In the genomic region with DNA sequence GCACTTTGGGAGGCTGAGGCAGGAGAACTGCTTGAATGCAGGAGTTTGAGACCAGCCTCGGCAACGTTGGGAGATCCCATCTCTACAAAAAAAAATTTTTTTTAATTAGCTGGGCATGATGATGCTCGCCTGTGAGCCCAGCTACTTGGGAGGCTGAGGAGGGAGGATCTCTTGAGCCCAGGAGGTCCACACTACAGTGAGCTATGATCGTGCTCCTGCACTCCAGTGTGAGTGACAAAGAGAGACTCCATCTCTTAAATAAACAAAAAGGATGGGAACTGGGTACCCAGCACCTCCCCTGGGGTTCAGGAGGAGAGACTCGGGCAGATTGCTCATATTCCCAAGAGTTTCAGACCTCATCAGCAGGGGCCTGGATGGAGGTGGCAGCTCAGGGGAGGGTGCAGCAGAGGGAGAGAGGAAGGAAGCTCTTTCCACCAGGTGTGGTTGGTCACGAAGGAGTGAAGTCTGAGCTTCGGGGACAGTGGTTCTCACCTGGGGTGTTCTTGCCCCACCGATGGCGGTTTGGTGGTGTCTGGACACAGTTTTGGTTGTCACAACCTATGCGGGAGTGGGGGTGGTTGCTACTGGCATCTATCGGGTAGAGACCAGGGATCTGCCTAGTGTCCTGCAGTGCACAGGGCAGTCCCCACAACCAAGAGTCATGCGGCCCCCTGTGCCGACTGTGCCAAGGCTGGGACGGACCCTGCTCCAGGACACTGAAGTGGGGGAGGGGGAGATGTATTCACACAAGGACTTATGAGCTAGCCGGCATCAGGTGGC, we compare ENCODE assay signal across 18 cellular contexts.
DNase-seq lines count a peak whose midpoint lies in the region; ATAC-seq, FAIRE-seq and TF ChIP-seq lines count a peak whose summit lies in the region.
"Had no signal": no experiment of that assay in that cellular context is flagged by ENCODE, and none has a peak within 500 bp of the region (broad histone marks: within the 10 kb centered on the region; RNA-seq: fewer than 3 reads in every experiment).

No MANE protein-coding gene starts in this region.

- peaks cover 7% of the 10 kb centered on the region for H3K23me2 ChIP-seq in H1 (ENCODE audit: low read depth, low read length)

- CTCF ChIA-PET in H1 (lab: Charles Lee; ENCODE audit: partially characterized antibody): interaction anchor here (0.5 to 4.6 kb wide), 13 partner anchors 10 to 280 kb away, joined by 3 to 49 read pairs (median 5); no protein-coding TSS in a partner anchor
- CTCF ChIA-PET in mammary epithelial cell (lab: Charles Lee; ENCODE audit: low non-redundant PET): no interaction called here

- intact Hi-C loops in stomach (cut with DNase I; ENCODE audit: low total_unique reads): no loop called here
- intact Hi-C loops in mammary epithelial cell (cut with micrococcal nuclease): loop anchor here (10.0 kb wide), 1 partner anchor 548 kb away; no protein-coding TSS in a partner anchor

- no peak overlapping the region for H3K56ac ChIP-seq in H1 (replicated peaks; ENCODE audit: insufficient read length, low read depth, low read length)

- peak overlapping the region; percentile 79 for H3K4me3 Mint-ChIP-seq in stimulated activated naive CD8-positive, alpha-beta T cell treated with anti-CD3 and anti-CD28 coated beads, Interleukin-15, Interleukin-2, amounts not matched to agents 100 ng/mL and 50 ng/mL, for 24 hours
- H3K4me3 Mint-ChIP-seq in stimulated activated naive CD8-positive, alpha-beta T cell treated with anti-CD3 and anti-CD28 coated beads, Interleukin-15, amount 100 ng/mL, for 72 hours: peak overlapping the region in 1 of 2 donors; percentile 76

- ATAC-seq in stimulated activated naive CD8-positive, alpha-beta T cell treated with anti-CD3 and anti-CD28 coated beads, Interleukin-15, amount 100 ng/mL, for 72 hours: no peak

- no peak overlapping the region for H2BK15ac ChIP-seq in H1 (ENCODE audit: low read length)

- peak overlapping the region; percentile 93 for H3K4me2 ChIP-seq in OCI-LY3 (ENCODE audit: low read length)
- H3K4me2 ChIP-seq in H1 (ENCODE audit: insufficient read depth in 1 of 2, low read depth in 2 of 2, low read length in 2 of 2): peak overlapping the region; percentile 72 to 80
- H3K4me2 ChIP-seq in mammary epithelial cell (ENCODE audit: insufficient read depth, low read depth, low read length): no peak overlapping the region

- H2AFZ ChIP-seq in OCI-LY3 (ENCODE audit: low read depth, low read length): no peak overlapping the region
- no peak overlapping the region for H2AFZ ChIP-seq in H1 (ENCODE audit: low read length)
- H2AFZ ChIP-seq in mammary epithelial cell (ENCODE audit: low read depth, low read length): no peak overlapping the region

- peaks cover 26% of the 10 kb centered on the region for H3K36me3 Mint-ChIP-seq in stimulated activated naive CD8-positive, alpha-beta T cell treated with anti-CD3 and anti-CD28 coated beads, Interleukin-15, Interleukin-2, amounts not matched to agents 100 ng/mL and 50 ng/mL, for 24 hours (ENCODE audit: low read depth)

- H4K20me1 ChIP-seq in OCI-LY3 (ENCODE audit: insufficient read depth, low read length) (no peaks in the 10 kb centered on the region), H1 (replicated peaks in 1 of 2; ENCODE audit: control insufficient read depth in 1 of 2, insufficient read depth in 2 of 2, low read length in 2 of 2) (peaks cover 0 to 2% of the 10 kb centered on the region in 2 experiments), mammary epithelial cell (ENCODE audit: insufficient read depth, low read length) (no peaks in the 10 kb centered on the region)

- H3K36me3 ChIP-seq in OCI-LY3 (replicated peaks; ENCODE audit: low read depth, low read length): peaks cover 28% of the 10 kb centered on the region
- H3K36me3 ChIP-seq in H1 (ENCODE audit: control insufficient read depth in 2 of 4, insufficient read depth in 4 of 4, low read length in 3 of 4): no peaks in the 10 kb centered on the region
- H3K36me3 ChIP-seq in stomach: peaks cover 0 to 9% (median 0%) of the 10 kb centered on the region in 4 donors
- no peaks in the 10 kb centered on the region for H3K36me3 ChIP-seq in mammary epithelial cell (ENCODE audit: insufficient read depth, low read length)
- H3K36me3 ChIP-seq: ovary, sigmoid colon, suprapubic skin had no signal

- peak overlapping the region; percentile 98 for H2BK12ac ChIP-seq in H1 (ENCODE audit: low read depth, low read length)

- H3K79me2 ChIP-seq in OCI-LY3 (ENCODE audit: low read length) (peaks cover 70% of the 10 kb centered on the region), H1 (ENCODE audit: control insufficient read depth in 1 of 2, insufficient read depth in 2 of 2, low read length in 2 of 2) (peaks cover 4 to 27% of the 10 kb centered on the region in 2 experiments; a peak in 3 of 4 replicates), mammary epithelial cell (ENCODE audit: insufficient read depth, low read length) (no peaks in the 10 kb centered on the region)

- in situ Hi-C loops in mammary epithelial cell (cut with MboI; ENCODE audit: low sequenced_read_pairs in 2 of 2): no loop called here

- no peak overlapping the region for H4K8ac ChIP-seq in H1 (ENCODE audit: extremely low read depth, insufficient read depth, low read length)

- H3K27ac Mint-ChIP-seq in stimulated activated naive CD8-positive, alpha-beta T cell treated with anti-CD3 and anti-CD28 coated beads, Interleukin-15, Interleukin-2, amounts not matched to agents 100 ng/mL and 50 ng/mL, for 24 hours: peak overlapping the region; percentile 99
- peak overlapping the region in 1 of 2 donors; percentile 15 for H3K27ac Mint-ChIP-seq in stimulated activated naive CD8-positive, alpha-beta T cell treated with anti-CD3 and anti-CD28 coated beads, Interleukin-15, amount 100 ng/mL, for 72 hours

- H3K23ac ChIP-seq in H1 (ENCODE audit: insufficient read length): no peak overlapping the region

- H3K4ac ChIP-seq in H1 (replicated peaks; ENCODE audit: insufficient read length, low read depth, low read length): peak overlapping the region; percentile 5

- H3K14ac ChIP-seq in H1 (ENCODE audit: insufficient read length): no peak overlapping the region

- H3K4me3 ChIP-seq in OCI-LY3 (ENCODE audit: low read length) (peak overlapping the region; percentile 65), H1 (ENCODE audit: extremely low read depth in 1 of 4, insufficient read depth in 2 of 4, low read depth in 3 of 4, low read length in 4 of 4) (peak overlapping the region in 1 of 4 experiments; percentile 50; a peak in 2 of 8 replicates), stomach (no peak overlapping the region), mammary epithelial cell (replicated peaks in 1 of 3; ENCODE audit: insufficient read depth in 1 of 3, low read depth in 2 of 3, low read length in 3 of 3) (no peak overlapping the region)
- H3K4me3 ChIP-seq: ovary, sigmoid colon, suprapubic skin had no signal

- H3K18ac ChIP-seq in H1 (ENCODE audit: extremely low read depth, low read length): peak overlapping the region; percentile 81

- H4K5ac ChIP-seq in H1 (ENCODE audit: insufficient read length, low read depth, low read length): peak overlapping the region; percentile 1

- H3K79me1 ChIP-seq in H1 (ENCODE audit: low read depth, low read length): peaks cover 4% of the 10 kb centered on the region; the same call in 1 of the 2 replicates

- peak overlapping the region; percentile 85 for H2BK5ac ChIP-seq in H1 (ENCODE audit: low read depth, low read length)

- H3K4me1 ChIP-seq in OCI-LY3 (ENCODE audit: low read length) (peaks cover 56% of the 10 kb centered on the region), H1 (replicated peaks in 1 of 4; ENCODE audit: control insufficient read depth in 3 of 4, insufficient read depth in 4 of 4, low read length in 3 of 4) (peaks cover 18 to 48% (median 33%) of the 10 kb centered on the region in 4 experiments), stomach (peaks cover 0 to 25% (median 0%) of the 10 kb centered on the region in 4 donors), mammary epithelial cell (ENCODE audit: insufficient read depth, low read length) (no peaks in the 10 kb centered on the region)
- H3K4me1 ChIP-seq: sigmoid colon had no signal

- TF ChIP-seq CTCF in OCI-LY3 (IDR thresholded peaks at IDR 0.05; ENCODE audit: low read depth, low read length) (no peak), H1 (IDR thresholded peaks at IDR 0.05; ENCODE audit: control extremely low read depth in 1 of 3, insufficient read depth in 1 of 3, low read depth in 1 of 3, low read length in 3 of 3) (no peak), stomach (IDR thresholded peaks at IDR 0.05) (no peak), mammary epithelial cell (conservative IDR thresholded peaks at IDR 0.05 in 1 of 2, IDR thresholded peaks at IDR 0.05 in 1 of 2; ENCODE audit: extremely low read depth in 1 of 2, insufficient read depth in 1 of 2, low read depth in 1 of 2, low read length in 2 of 2) (no peak)

- dilution Hi-C loops in mammary epithelial cell (cut with HindIII; ENCODE audit: low sequenced_read_pairs): no loop called here

- TF ChIP-seq POLR2A in H1 (IDR thresholded peaks at IDR 0.05; ENCODE audit: control extremely low read depth in 1 of 2, low read depth in 2 of 2, low read length in 2 of 2) (no peak), stomach (IDR thresholded peaks at IDR 0.05) (no peak)

- POLR2A ChIA-PET in H1 (lab: Charles Lee; ENCODE audit: partially characterized antibody): interaction anchor here (0.7 to 1.6 kb wide), 4 partner anchors 8 to 17 kb away, joined by 3 to 4 read pairs (median 3); no protein-coding TSS in a partner anchor

- BruUV-seq in mammary epithelial cell (replicated peaks; lab: Mats Ljungman, UMichigan): no TSS peak

- peaks cover 6% of the 10 kb centered on the region for H3K9me3 Mint-ChIP-seq in stimulated activated naive CD8-positive, alpha-beta T cell treated with anti-CD3 and anti-CD28 coated beads, Interleukin-15, Interleukin-2, amounts not matched to agents 100 ng/mL and 50 ng/mL, for 24 hours
- H3K9me3 Mint-ChIP-seq in stimulated activated naive CD8-positive, alpha-beta T cell treated with anti-CD3 and anti-CD28 coated beads, Interleukin-15, amount 100 ng/mL, for 72 hours: peaks cover 7 to 10% of the 10 kb centered on the region in 2 donors

- H3K27me3 Mint-ChIP-seq in stimulated activated naive CD8-positive, alpha-beta T cell treated with anti-CD3 and anti-CD28 coated beads, Interleukin-15, Interleukin-2, amounts not matched to agents 100 ng/mL and 50 ng/mL, for 24 hours: no peaks in the 10 kb centered on the region
- H3K27me3 Mint-ChIP-seq in stimulated activated naive CD8-positive, alpha-beta T cell treated with anti-CD3 and anti-CD28 coated beads, Interleukin-15, amount 100 ng/mL, for 72 hours: no peaks in the 10 kb centered on the region

- H2AK5ac ChIP-seq in H1 (ENCODE audit: low read depth, low read length): peak overlapping the region; percentile 88; the same call in 1 of the 2 replicates

- H3K9me3 ChIP-seq in OCI-LY3 (ENCODE audit: insufficient read depth, low read length): no peaks in the 10 kb centered on the region
- H3K9me3 ChIP-seq in H1 (ENCODE audit: insufficient read depth in 2 of 2, low read depth in 1 of 2, low read length in 1 of 2): no peaks in the 10 kb centered on the region
- H3K9me3 ChIP-seq in stomach: peaks cover 0 to 3% (median 0%) of the 10 kb centered on the region in 4 donors
- H3K9me3 ChIP-seq in mammary epithelial cell (replicated peaks; ENCODE audit: insufficient read depth, low read length): no peaks in the 10 kb centered on the region
- H3K9me3 ChIP-seq: ovary, sigmoid colon, suprapubic skin had no signal

- TF ChIP-seq EP300 in H1 (IDR thresholded peaks at IDR 0.05; ENCODE audit: borderline replicate concordance in 1 of 2, low read depth in 2 of 2, low read length in 2 of 2) (no peak), stomach (IDR thresholded peaks at IDR 0.05) (no peak)

- H3K9ac ChIP-seq in OCI-LY3 (ENCODE audit: low read length) (peak overlapping the region; percentile 63), H1 (replicated peaks in 1 of 4; ENCODE audit: extremely low read depth in 1 of 4, low read depth in 3 of 4, low read length in 3 of 4) (peak overlapping the region in 1 of 4 experiments; percentile 6; a peak in 1 of 7 replicates), mammary epithelial cell (ENCODE audit: insufficient read depth, low read length) (no peak overlapping the region)

- peaks cover 63% of the 10 kb centered on the region for H3K4me1 Mint-ChIP-seq in stimulated activated naive CD8-positive, alpha-beta T cell treated with anti-CD3 and anti-CD28 coated beads, Interleukin-15, Interleukin-2, amounts not matched to agents 100 ng/mL and 50 ng/mL, for 24 hours (ENCODE audit: low read depth)
- H3K4me1 Mint-ChIP-seq in stimulated activated naive CD8-positive, alpha-beta T cell treated with anti-CD3 and anti-CD28 coated beads, Interleukin-15, amount 100 ng/mL, for 72 hours: peaks cover 56% of the 10 kb centered on the region

- TF ChIP-seq RAD21 in H1 (IDR thresholded peaks at IDR 0.05 in 1 of 2, conservative IDR thresholded peaks at IDR 0.05 in 1 of 2; ENCODE audit: low read depth in 2 of 2, low read length in 2 of 2): no peak

- FAIRE-seq in H1 (lab: Jason Lieb, UNC): no peak
- FAIRE-seq: GM12892, RCC 7860 had no signal

- peak overlapping the region; percentile 99 for H3K27ac ChIP-seq in OCI-LY3 (ENCODE audit: low read length)
- H3K27ac ChIP-seq in H1 (ENCODE audit: low read depth, low read length): peak overlapping the region; percentile 67; the same call in 1 of the 2 replicates
- no peak overlapping the region for H3K27ac ChIP-seq in stomach
- H3K27ac ChIP-seq in mammary epithelial cell (ENCODE audit: insufficient read depth, low read depth, low read length): no peak overlapping the region
- H3K27ac ChIP-seq: foreskin keratinocyte, ovary, sigmoid colon, suprapubic skin had no signal

- DNase-seq in stimulated activated naive CD8-positive, alpha-beta T cell treated with anti-CD3 and anti-CD28 coated beads, Interleukin-15, amount 100 ng/mL, for 72 hours: no peak
- DNase-seq in H1 (ENCODE audit: low read depth in 1 of 2, low spot score in 2 of 2) (peak in 1 of 2 experiments; percentile 57), stomach (no peak), NCI-H1105 (lab: John Stamatoyannopoulos, UW) (no peak), mammary epithelial cell (no peak), NCI-H1048 (lab: John Stamatoyannopoulos, UW) (no peak)
- DNase-seq: activated naive CD4-positive, alpha-beta T cell; cortex of kidney; NCI-H1092 treated with DMSO at 0.1 percent for 48 hours; NCI-H2171 treated with DMSO at 0.1 percent for 48 hours; ovary; sigmoid colon had no signal

- WGBS in H1 (ENCODE audit: extremely low coverage in 1 of 2, insufficient coverage in 1 of 2, insufficient read length in 1 of 2, insufficient replicate concordance in 2 of 2, low coverage in 1 of 2, low lambda C conversion rate in 2 of 2, missing lambda C conversion rate in 1 of 2), 2 experiments: 63% methylated on average over 15 of the region's 15 CpGs; no CpG with 5 or more reads in 1 of the 2 experiments
- whole genome bisulfite sequencing in stomach, 5 donors: 52 to 75% (median 66%) methylated on average over 7 to 15 of the region's 15 CpGs
- WGBS in mammary epithelial cell (ENCODE audit: low coverage, missing lambda C conversion rate): 87% methylated on average over 13 of the region's 15 CpGs

- peak overlapping the region; percentile 67 for H2BK120ac ChIP-seq in H1 (replicated peaks; ENCODE audit: low read depth, low read length)

- H2BK20ac ChIP-seq in H1 (ENCODE audit: low read length): peak overlapping the region; percentile 97

- H3K27me3 ChIP-seq in OCI-LY3 (ENCODE audit: low read depth, low read length) (no peaks in the 10 kb centered on the region), H1 (replicated peaks in 1 of 4; ENCODE audit: control insufficient read depth in 3 of 4, extremely low read depth in 1 of 4, insufficient read depth in 3 of 4, low read length in 3 of 4) (no peaks in the 10 kb centered on the region), stomach (peaks cover 0 to 20% (median 0%) of the 10 kb centered on the region in 3 donors), mammary epithelial cell (ENCODE audit: insufficient read depth, low read length) (no peaks in the 10 kb centered on the region)
- H3K27me3 ChIP-seq: foreskin keratinocyte, ovary, suprapubic skin had no signal

- H4K91ac ChIP-seq in H1 (replicated peaks; ENCODE audit: insufficient read length, low read length): peak overlapping the region; percentile 91

Comparison
In these comparisons a context has a peak if more than half of its experiments do, and no peak if none do; other contexts are left out.
1. H3K27ac ChIP-seq: peak in OCI-LY3 (single experiment) and H1 (single experiment); none in stomach (0 of 5) and mammary epithelial cell (single experiment).